ENCODE assay signal across 1 cellular context in the genomic region with DNA sequence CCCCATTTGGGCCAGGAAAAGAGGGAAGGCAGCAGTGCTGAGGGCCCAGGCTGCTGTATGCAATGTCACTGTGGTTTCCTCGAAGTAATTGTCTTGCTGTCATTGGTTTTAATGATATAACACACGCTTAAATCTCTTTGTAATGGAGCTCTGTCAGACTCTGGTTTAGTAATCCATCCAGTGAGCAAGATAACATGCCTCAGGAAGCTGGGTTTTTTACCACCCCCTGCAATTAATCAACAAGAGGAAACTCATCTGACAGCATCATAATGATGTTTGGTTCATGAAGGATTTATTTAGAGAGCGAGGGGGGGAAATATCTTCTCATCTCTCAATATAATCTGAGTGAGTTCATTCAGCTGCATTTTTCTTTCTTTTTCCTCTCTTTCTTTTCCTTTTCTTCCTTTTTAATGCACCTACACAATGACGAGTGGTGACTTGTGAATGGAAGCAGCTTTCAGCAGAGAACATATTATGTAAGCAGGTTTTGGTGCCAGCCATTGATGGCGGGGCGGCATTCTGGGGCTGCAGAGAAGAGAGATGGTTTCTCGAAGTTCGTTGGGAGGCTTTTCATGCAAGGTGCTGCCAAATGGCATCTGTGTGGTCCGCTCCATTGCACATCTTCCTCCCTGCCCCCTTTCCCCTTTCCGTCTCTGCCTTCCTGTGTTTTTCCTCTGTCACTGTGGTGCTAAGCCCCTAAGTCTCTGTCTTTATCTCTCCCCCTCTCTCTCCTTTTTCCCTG.
TF ChIP-seq lines count a peak whose summit lies in the region.

No MANE protein-coding gene starts in this region.

TF ChIP-seq in K562, 482 proteins besides CTCF, POLR2A, EP300 and RAD21 (continued from another document):
- TF ChIP-seq MEIS2 (IDR thresholded peaks at IDR 0.05; ENCODE audit: partially characterized antibody): peak; percentile 70
- no peak for TF ChIP-seq ZNF121 (CRISPR knock-in tag; conservative IDR thresholded peaks at IDR 0.05)
- no peak for TF ChIP-seq YBX1 (IDR thresholded peaks at IDR 0.05)
- TF ChIP-seq ZNF263 (CRISPR knock-in tag; IDR thresholded peaks at IDR 0.05; ENCODE audit: borderline replicate concordance): no peak
- TF ChIP-seq, protein P1, sequence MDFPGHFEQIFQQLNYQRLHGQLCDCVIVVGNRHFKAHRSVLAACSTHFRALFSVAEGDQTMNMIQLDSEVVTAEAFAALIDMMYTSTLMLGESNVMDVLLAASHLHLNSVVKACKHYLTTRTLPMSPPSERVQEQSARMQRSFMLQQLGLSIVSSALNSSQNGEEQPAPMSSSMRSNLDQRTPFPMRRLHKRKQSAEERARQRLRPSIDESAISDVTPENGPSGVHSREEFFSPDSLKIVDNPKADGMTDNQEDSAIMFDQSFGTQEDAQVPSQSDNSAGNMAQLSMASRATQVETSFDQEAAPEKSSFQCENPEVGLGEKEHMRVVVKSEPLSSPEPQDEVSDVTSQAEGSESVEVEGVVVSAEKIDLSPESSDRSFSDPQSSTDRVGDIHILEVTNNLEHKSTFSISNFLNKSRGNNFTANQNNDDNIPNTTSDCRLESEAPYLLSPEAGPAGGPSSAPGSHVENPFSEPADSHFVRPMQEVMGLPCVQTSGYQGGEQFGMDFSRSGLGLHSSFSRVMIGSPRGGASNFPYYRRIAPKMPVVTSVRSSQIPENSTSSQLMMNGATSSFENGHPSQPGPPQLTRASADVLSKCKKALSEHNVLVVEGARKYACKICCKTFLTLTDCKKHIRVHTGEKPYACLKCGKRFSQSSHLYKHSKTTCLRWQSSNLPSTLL (IDR thresholded peaks at IDR 0.05): no peak
- TF ChIP-seq, protein P2, sequence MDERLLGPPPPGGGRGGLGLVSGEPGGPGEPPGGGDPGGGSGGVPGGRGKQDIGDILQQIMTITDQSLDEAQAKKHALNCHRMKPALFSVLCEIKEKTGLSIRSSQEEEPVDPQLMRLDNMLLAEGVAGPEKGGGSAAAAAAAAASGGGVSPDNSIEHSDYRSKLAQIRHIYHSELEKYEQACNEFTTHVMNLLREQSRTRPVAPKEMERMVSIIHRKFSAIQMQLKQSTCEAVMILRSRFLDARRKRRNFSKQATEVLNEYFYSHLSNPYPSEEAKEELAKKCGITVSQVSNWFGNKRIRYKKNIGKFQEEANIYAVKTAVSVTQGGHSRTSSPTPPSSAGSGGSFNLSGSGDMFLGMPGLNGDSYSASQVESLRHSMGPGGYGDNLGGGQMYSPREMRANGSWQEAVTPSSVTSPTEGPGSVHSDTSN (CRISPR knock-in tag; IDR thresholded peaks at IDR 0.05; ENCODE audit: low read depth): no peak
- TF ChIP-seq, protein P2 (tag; conservative IDR thresholded peaks at IDR 0.05; ENCODE audit: low read depth): peak; percentile 73
- TF ChIP-seq, protein P3, sequence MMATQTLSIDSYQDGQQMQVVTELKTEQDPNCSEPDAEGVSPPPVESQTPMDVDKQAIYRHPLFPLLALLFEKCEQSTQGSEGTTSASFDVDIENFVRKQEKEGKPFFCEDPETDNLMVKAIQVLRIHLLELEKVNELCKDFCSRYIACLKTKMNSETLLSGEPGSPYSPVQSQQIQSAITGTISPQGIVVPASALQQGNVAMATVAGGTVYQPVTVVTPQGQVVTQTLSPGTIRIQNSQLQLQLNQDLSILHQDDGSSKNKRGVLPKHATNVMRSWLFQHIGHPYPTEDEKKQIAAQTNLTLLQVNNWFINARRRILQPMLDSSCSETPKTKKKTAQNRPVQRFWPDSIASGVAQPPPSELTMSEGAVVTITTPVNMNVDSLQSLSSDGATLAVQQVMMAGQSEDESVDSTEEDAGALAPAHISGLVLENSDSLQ (IDR thresholded peaks at IDR 0.05): 0 out of 2 replicates have a peak, but pooled peaks have one; percentile 5
- peak; percentile 44; the same call in 1 of the 2 replicates for TF ChIP-seq NFE2 (IDR thresholded peaks at IDR 0.05; ENCODE audit: low read depth)
TF ChIP-seq in K562: peak in this region for 4.
